ENCODE assay signal across 20 cellular contexts in genomic region chr9:3521961-3522360, GRCh38. TPM values are rescaled to one million over a fixed set of nuclear protein-coding genes. Genes with fewer than 3 reads are reported as not detected.
DNase-seq lines count a peak whose midpoint lies in the region; ATAC-seq and TF ChIP-seq lines count a peak whose summit lies in the region.
"Had no signal": no experiment of that assay in that cellular context is flagged by ENCODE, and none has a peak within 500 bp of the region (broad histone marks: within the 10 kb centered on the region; RNA-seq: fewer than 3 reads in every experiment).

No MANE protein-coding gene starts in this region.

- peaks cover 44% of the 10 kb centered on the region for H3K4me1 ChIP-seq in Karpas-422 (ENCODE audit: low read length)

- H3K9me3 Mint-ChIP-seq in activated naive CD4-positive, alpha-beta T cell treated with anti-CD3 and anti-CD28 coated beads for 36 hours: no peaks in the 10 kb centered on the region
- H3K9me3 Mint-ChIP-seq in activated T-helper 17 cell treated with anti-CD3 and anti-CD28 coated beads, Interleukin-2, amount 50 U/mL, for 72 hours: no peaks in the 10 kb centered on the region
- H3K9me3 Mint-ChIP-seq in stimulated activated naive CD8-positive, alpha-beta T cell treated with anti-CD3 and anti-CD28 coated beads, Interleukin-15, amount 100 ng/mL, for 72 hours: no peaks in the 10 kb centered on the region
- H3K9me3 Mint-ChIP-seq: central memory CD8-positive, alpha-beta T cell; mesothelial cell of epicardium; WTC11 had no signal

- peaks cover 93% of the 10 kb centered on the region for H3K79me2 ChIP-seq in Karpas-422 (ENCODE audit: low read length)

- H3K27me3 ChIP-seq in Karpas-422 (ENCODE audit: low read length): no peaks in the 10 kb centered on the region

- peaks cover 25% of the 10 kb centered on the region for H3K4me1 Mint-ChIP-seq in activated naive CD4-positive, alpha-beta T cell treated with anti-CD3 and anti-CD28 coated beads for 36 hours (ENCODE audit: low read depth)
- H3K4me1 Mint-ChIP-seq in activated T-helper 17 cell treated with anti-CD3 and anti-CD28 coated beads, Interleukin-2, amount 50 U/mL, for 72 hours: peaks cover 21% of the 10 kb centered on the region
- H3K4me1 Mint-ChIP-seq in stimulated activated naive CD8-positive, alpha-beta T cell treated with anti-CD3 and anti-CD28 coated beads, Interleukin-15, amount 100 ng/mL, for 72 hours: peaks cover 30% of the 10 kb centered on the region

- no peak overlapping the region for H3K27ac Mint-ChIP-seq in activated naive CD4-positive, alpha-beta T cell treated with anti-CD3 and anti-CD28 coated beads for 36 hours
- no peak overlapping the region for H3K27ac Mint-ChIP-seq in activated T-helper 17 cell treated with anti-CD3 and anti-CD28 coated beads, Interleukin-2, amount 50 U/mL, for 72 hours
- no peak overlapping the region for H3K27ac Mint-ChIP-seq in stimulated activated naive CD8-positive, alpha-beta T cell treated with anti-CD3 and anti-CD28 coated beads, Interleukin-15, amount 100 ng/mL, for 72 hours
- H3K27ac Mint-ChIP-seq: mesothelial cell of epicardium, WTC11 had no signal

- no peak for TF ChIP-seq POLR2A in GM18505 (IDR thresholded peaks at IDR 0.05; ENCODE audit: borderline replicate concordance, extremely low read depth, insufficient read depth, insufficient read length)

- H3K27ac ChIP-seq in Karpas-422 (ENCODE audit: low read length): peak overlapping the region; percentile 97
- H3K27ac ChIP-seq: thoracic aorta had no signal

- H3K27me3 Mint-ChIP-seq in activated naive CD4-positive, alpha-beta T cell treated with anti-CD3 and anti-CD28 coated beads for 36 hours (ENCODE audit: low read depth): no peaks in the 10 kb centered on the region
- H3K27me3 Mint-ChIP-seq in activated T-helper 17 cell treated with anti-CD3 and anti-CD28 coated beads, Interleukin-2, amount 50 U/mL, for 72 hours: no peaks in the 10 kb centered on the region
- no peaks in the 10 kb centered on the region for H3K27me3 Mint-ChIP-seq in stimulated activated naive CD8-positive, alpha-beta T cell treated with anti-CD3 and anti-CD28 coated beads, Interleukin-15, amount 100 ng/mL, for 72 hours
- H3K27me3 Mint-ChIP-seq: central memory CD8-positive, alpha-beta T cell had no signal

- H3K9me3 ChIP-seq in Karpas-422 (ENCODE audit: low read length): no peaks in the 10 kb centered on the region
- H3K9me3 ChIP-seq: thoracic aorta had no signal

- peak overlapping the region; percentile 22 for H3K4me3 Mint-ChIP-seq in activated naive CD4-positive, alpha-beta T cell treated with anti-CD3 and anti-CD28 coated beads for 36 hours
- peak overlapping the region; percentile 95 for H3K4me3 Mint-ChIP-seq in activated T-helper 17 cell treated with anti-CD3 and anti-CD28 coated beads, Interleukin-2, amount 50 U/mL, for 72 hours
- H3K4me3 Mint-ChIP-seq in stimulated activated naive CD8-positive, alpha-beta T cell treated with anti-CD3 and anti-CD28 coated beads, Interleukin-15, amount 100 ng/mL, for 72 hours: peak overlapping the region; percentile 57 to 92
- H3K4me3 Mint-ChIP-seq: central memory CD8-positive, alpha-beta T cell; mesothelial cell of epicardium; WTC11 had no signal

- H3K36me3 Mint-ChIP-seq in activated naive CD4-positive, alpha-beta T cell treated with anti-CD3 and anti-CD28 coated beads for 36 hours (ENCODE audit: low read depth): peaks cover 7% of the 10 kb centered on the region
- peaks cover 36% of the 10 kb centered on the region for H3K36me3 Mint-ChIP-seq in activated T-helper 17 cell treated with anti-CD3 and anti-CD28 coated beads, Interleukin-2, amount 50 U/mL, for 72 hours (ENCODE audit: low read depth)
- H3K36me3 Mint-ChIP-seq: mesothelial cell of epicardium, WTC11 had no signal

- intact Hi-C loops in activated naive CD4-positive, alpha-beta T cell treated with anti-CD3 and anti-CD28 coated beads for 36 hours (cut with micrococcal nuclease): no loop called here

- peak overlapping the region; percentile 91 for H3K4me2 ChIP-seq in Karpas-422 (ENCODE audit: low read depth, low read length, poor library complexity, severe bottlenecking)

- ATAC-seq in activated T-helper 17 cell treated with anti-CD3 and anti-CD28 coated beads, Interleukin-2, amount 50 U/mL, for 72 hours (replicated peaks): no peak
- no peak for ATAC-seq in stimulated activated naive CD8-positive, alpha-beta T cell treated with anti-CD3 and anti-CD28 coated beads, Interleukin-15, amount 100 ng/mL, for 72 hours
- ATAC-seq in GM18505 (IDR thresholded peaks at IDR 0.05; ENCODE audit: unreplicated experiment): no peak
- ATAC-seq: sciatic nerve, WTC11 had no signal

- CTCF ChIA-PET in activated naive CD4-positive, alpha-beta T cell treated with anti-CD3 and anti-CD28 coated beads for 36 hours (lab: Charles Lee): interaction anchor here (0.7 to 1.3 kb wide), 3 partner anchors 47 to 190 kb away, joined by 3 to 5 read pairs (median 3); no protein-coding TSS in a partner anchor

- H3K9ac ChIP-seq in Karpas-422 (ENCODE audit: low read length): peak overlapping the region; percentile 24

- H2AFZ ChIP-seq in Karpas-422 (ENCODE audit: low read length): no peak overlapping the region

- no peaks in the 10 kb centered on the region for H4K20me1 ChIP-seq in Karpas-422 (ENCODE audit: insufficient read depth, low read depth, low read length)

- H3K9me2 ChIP-seq in Karpas-422 (replicated peaks; ENCODE audit: insufficient read depth, low read length): no peaks in the 10 kb centered on the region

- no peak for DNase-seq in activated naive CD4-positive, alpha-beta T cell treated with anti-CD3 and anti-CD28 coated beads for 36 hours
- no peak for DNase-seq in activated naive CD4-positive, alpha-beta T cell treated with anti-CD3 and anti-CD28 coated beads, Interleukin-2, amount 50 U/mL, for 16 hours
- no peak for DNase-seq in Karpas-422
- DNase-seq in stimulated activated naive CD8-positive, alpha-beta T cell treated with anti-CD3 and anti-CD28 coated beads, Interleukin-15, amount 100 ng/mL, for 72 hours: no peak
- DNase-seq in superior temporal gyrus (ENCODE audit: extremely low spot score): no peak
- DNase-seq in A172 (ENCODE audit: low spot score): no peak
- DNase-seq: amygdala; hypothalamus; NCI-H2107; nucleus accumbens; Right ventricle myocardium superior; stimulated activated CD4-positive, alpha-beta T cell treated with anti-CD3 and anti-CD28 coated beads, Interleukin-4, amount 100 ng/mL, for 1 hour; T-helper 1 cell had no signal

- peak overlapping the region; percentile 98; the same call in 1 of the 2 replicates for H3K4me3 ChIP-seq in Karpas-422 (ENCODE audit: low read length)
- H3K4me3 ChIP-seq: thoracic aorta had no signal

- H3K36me3 ChIP-seq in Karpas-422 (ENCODE audit: insufficient read depth, low read length): no peaks in the 10 kb centered on the region
- H3K36me3 ChIP-seq: thoracic aorta had no signal

RNA-seq across cellular contexts. Expression of gene RFX3, which starts 3.8 kb away (rescaled TPM):
- total RNA-seq in activated naive CD4-positive, alpha-beta T cell treated with anti-CD3 and anti-CD28 coated beads for 36 hours: 10 to 100 TPM; 11.0 to 12.7 TPM
- 24.3 and 31.2 TPM in 2 replicates for total RNA-seq in Karpas-422 (2014; rRNA removed; shearing (Covaris generic); ENCODE audit: low replicate concordance)
- total RNA-seq in activated T-helper 17 cell treated with anti-CD3 and anti-CD28 coated beads, Interleukin-2, amount 50 U/mL, for 72 hours: 10 to 100 TPM in 1 of 2 donors, 1 to 10 TPM in 1; 8.7 to 19.8 TPM
- 1.9 and 3.1 TPM in 2 replicates for total RNA-seq in A172 (2014; rRNA removed; shearing (Covaris generic))

Comparison
In these comparisons a context has a peak if more than half of its experiments do, and no peak if none do; other contexts are left out.
1. H3K4me3 Mint-ChIP-seq: peak in every context shown above with its lines; median percentile 95 in activated T-helper 17 cell treated with anti-CD3 and anti-CD28 coated beads, Interleukin-2, amount 50 U/mL, for 72 hours; 74 in stimulated activated naive CD8-positive, alpha-beta T cell treated with anti-CD3 and anti-CD28 coated beads, Interleukin-15, amount 100 ng/mL, for 72 hours; 22 in activated naive CD4-positive, alpha-beta T cell treated with anti-CD3 and anti-CD28 coated beads for 36 hours.